1 cellular context compared by ENCODE assay signal in genomic region chr2:12177052-12177994, GRCh38.
TF ChIP-seq lines count a peak whose summit lies in the region.

No MANE protein-coding gene starts in this region.

TF ChIP-seq in K562, 482 proteins besides CTCF, POLR2A, EP300 and RAD21 (continued from another document):
- peak; percentile 55 for TF ChIP-seq CUX1 (CRISPR knock-in tag; IDR thresholded peaks at IDR 0.05)
- peak; percentile 52; the same call in 1 of the 2 replicates for TF ChIP-seq ZEB2 (IDR thresholded peaks at IDR 0.05)
- peak; percentile 99 for TF ChIP-seq DPF2 (IDR thresholded peaks at IDR 0.05)
- 0 out of 2 replicates have a peak, but pooled peaks have one; percentile 50 for TF ChIP-seq HDAC2 (IDR thresholded peaks at IDR 0.05)
- no peak for TF ChIP-seq NFYB (IDR thresholded peaks at IDR 0.05; ENCODE audit: extremely low read depth, insufficient read length)
- peak; percentile 87 for TF ChIP-seq LEF1 (IDR thresholded peaks at IDR 0.05)
- no peak for TF ChIP-seq ZFX (CRISPR knock-in tag; IDR thresholded peaks at IDR 0.05)
- 0 out of 2 replicates have a peak, but pooled peaks have one; percentile 68 for TF ChIP-seq CREB3 (tag; conservative IDR thresholded peaks at IDR 0.05; ENCODE audit: low read depth)
- TF ChIP-seq CAMTA2 (CRISPR knock-in tag; conservative IDR thresholded peaks at IDR 0.05), result no peak
- peak; percentile 98 for TF ChIP-seq ATF3 (IDR thresholded peaks at IDR 0.05)
- TF ChIP-seq ATF3 (CRISPR knock-in tag; conservative IDR thresholded peaks at IDR 0.05), result peak; percentile 79
- TF ChIP-seq NR2C1 (IDR thresholded peaks at IDR 0.05), result no peak
- 0 out of 2 replicates have a peak, but pooled peaks have one; percentile 14 for TF ChIP-seq NR2C1 (tag; IDR thresholded peaks at IDR 0.05)
- peak; percentile 90 for TF ChIP-seq THRA (IDR thresholded peaks at IDR 0.05)
- peak; percentile 99 for TF ChIP-seq JUN (IDR thresholded peaks at IDR 0.05; ENCODE audit: borderline replicate concordance, low read depth, low read length)
- TF ChIP-seq JUN (CRISPR knock-in tag; IDR thresholded peaks at IDR 0.05; ENCODE audit: borderline replicate concordance), result no peak
- peak; percentile 68 for TF ChIP-seq SOX6 (IDR thresholded peaks at IDR 0.05)
- peak; percentile 47 to 54 for TF ChIP-seq AFF1 (IDR thresholded peaks at IDR 0.05; ENCODE audit: low read depth in 1 of 2, partially characterized antibody in 2 of 2)
- no peak for TF ChIP-seq FOXM1 (IDR thresholded peaks at IDR 0.05; ENCODE audit: low read depth)
- TF ChIP-seq FOXM1 (CRISPR knock-in tag; IDR thresholded peaks at IDR 0.05; ENCODE audit: low read depth), result no peak
- TF ChIP-seq FOSL1 (tag; conservative IDR thresholded peaks at IDR 0.05), result peak; percentile 99
- 0 out of 2 replicates have a peak, but pooled peaks have one; percentile 9 for TF ChIP-seq ZNF175 (CRISPR knock-in tag; IDR thresholded peaks at IDR 0.05; ENCODE audit: low read depth)
- TF ChIP-seq SMARCB1 (IDR thresholded peaks at IDR 0.05; ENCODE audit: insufficient read length, low read depth), result no peak
- no peak for TF ChIP-seq E4F1 (CRISPR knock-in tag; IDR thresholded peaks at IDR 0.05; ENCODE audit: borderline replicate concordance)
- no peak for TF ChIP-seq PRMT5 (CRISPR knock-in tag; IDR thresholded peaks at IDR 0.05)
- TF ChIP-seq HMBOX1 (IDR thresholded peaks at IDR 0.05), result peak; percentile 88
- peak; percentile 36; the same call in 1 of the 2 replicates for TF ChIP-seq MAFK (IDR thresholded peaks at IDR 0.05; ENCODE audit: low read length)
- TF ChIP-seq NCOR1 (IDR thresholded peaks at IDR 0.05), result peak; percentile 52
- TF ChIP-seq TCF7 (IDR thresholded peaks at IDR 0.05; ENCODE audit: borderline replicate concordance), result peak; percentile 43; the same call in 1 of the 2 replicates
- TF ChIP-seq SMAD4 (CRISPR knock-in tag; conservative IDR thresholded peaks at IDR 0.05), result peak; percentile 81
